ENCODE assay signal across 8 cellular contexts in the genomic region with DNA sequence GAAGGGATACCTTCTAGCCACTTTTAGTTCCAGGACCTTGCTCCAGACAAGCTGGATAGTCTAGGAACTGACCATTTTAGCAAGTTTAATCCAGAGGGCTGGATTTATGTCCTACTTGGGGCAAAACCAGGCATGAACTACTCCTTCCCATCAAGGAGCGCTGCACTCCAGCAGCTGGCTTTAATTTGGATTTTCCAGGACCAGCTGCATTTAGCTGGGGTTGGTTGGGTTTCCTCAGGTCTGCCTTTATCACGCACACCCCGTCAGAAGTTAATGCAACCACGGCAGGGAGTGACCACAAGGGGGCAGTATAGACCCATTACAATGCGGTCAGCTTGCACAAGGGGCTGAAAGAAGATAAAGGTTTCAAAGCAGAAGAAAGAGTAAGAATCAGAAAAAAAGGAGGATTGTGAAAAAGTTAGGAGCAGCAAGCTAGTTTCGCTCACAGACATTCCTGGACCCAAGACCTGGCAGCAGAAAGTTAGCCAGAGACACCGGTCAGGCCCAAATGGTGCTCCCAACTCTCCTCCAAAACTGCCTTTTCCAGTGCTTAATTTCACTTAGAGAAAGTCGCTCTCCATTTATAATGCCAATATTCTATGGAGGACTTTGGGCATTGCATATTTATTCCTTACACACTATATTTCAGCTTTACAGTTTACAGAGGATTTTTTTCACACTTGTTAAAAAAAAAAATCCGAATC. TPM values are rescaled to one million over a fixed set of nuclear protein-coding genes. Genes with fewer than 3 reads are reported as not detected.
DNase-seq lines count a peak whose midpoint lies in the region; ATAC-seq, FAIRE-seq and TF ChIP-seq lines count a peak whose summit lies in the region.

No MANE protein-coding gene starts in this region.

- peak; percentile 97 for TF ChIP-seq CTCF in BE2C (IDR thresholded peaks at IDR 0.05; ENCODE audit: low read depth, low read length)
- peak; percentile 91 for TF ChIP-seq CTCF in VCaP (conservative IDR thresholded peaks at IDR 0.05)
- peak; percentile 80 to 89 (median 86) for TF ChIP-seq CTCF in keratinocyte (optimal IDR thresholded peaks at IDR 0.05 in 1 of 3, IDR thresholded peaks at IDR 0.05 in 1 of 3, conservative IDR thresholded peaks at IDR 0.05 in 1 of 3; ENCODE audit: extremely low read depth in 1 of 3, insufficient read depth in 2 of 3, low read length in 3 of 3)

- peak overlapping the region; percentile 5 for H2AFZ ChIP-seq in keratinocyte (ENCODE audit: control insufficient read depth, low read length)

- H3K9me1 ChIP-seq in keratinocyte (ENCODE audit: control insufficient read depth, extremely low read depth, insufficient read depth, low read length) = no peaks in the 10 kb centered on the region

- H3K4me2 ChIP-seq in keratinocyte (ENCODE audit: control insufficient read depth, extremely low read depth, insufficient read depth, low read depth, low read length) = no peak overlapping the region

- H3K27ac ChIP-seq in VCaP = no peak overlapping the region
- peak overlapping the region; percentile 52 for H3K27ac ChIP-seq in keratinocyte (ENCODE audit: control insufficient read depth, insufficient read depth, low read length)

- dilution Hi-C loops in keratinocyte (cut with MboI; ENCODE audit: extremely low pct_ligation_motif_present, low sequenced_read_pairs) = no loop called here

- H3K27me3 ChIP-seq in BE2C (no peaks in the 10 kb centered on the region), keratinocyte (ENCODE audit: control insufficient read depth, extremely low read depth, insufficient read depth, low read length) (no peaks in the 10 kb centered on the region)

- H3K9ac ChIP-seq in keratinocyte (ENCODE audit: control insufficient read depth, extremely low read depth, insufficient read depth, low read length) = no peak overlapping the region

- H4K20me1 ChIP-seq in keratinocyte (ENCODE audit: control insufficient read depth, extremely low read depth, insufficient read depth, low read length) = no peaks in the 10 kb centered on the region

- ATAC-seq in HG03095 (IDR thresholded peaks at IDR 0.05; ENCODE audit: unreplicated experiment) = no peak

- peak; percentile 11 for FAIRE-seq in H54 (lab: Jason Lieb, UNC)
- FAIRE-seq in keratinocyte (lab: Jason Lieb, UNC) = peak; percentile 82

- no peaks in the 10 kb centered on the region for H3K79me2 ChIP-seq in keratinocyte (ENCODE audit: control insufficient read depth, insufficient read depth, low read length)

- DNase-seq in BE2C (peak; percentile 88), H54 (ENCODE audit: insufficient read length, low spot score) (no peak), NCI-H2227 (lab: John Stamatoyannopoulos, UW; ENCODE audit: unreplicated experiment) (peak; percentile 89), T47D (ENCODE audit: low read depth in 1 of 2, low spot score in 1 of 2) (peak; percentile 57 to 72), keratinocyte (ENCODE audit: low read depth, low spot score) (peak; percentile 49)
- DNase-seq in stimulated activated CD4-positive, alpha-beta T cell treated with anti-CD3 and anti-CD28 coated beads, Interleukin-15, amount 100 ng/mL, for 48 hours (ENCODE audit: low read depth in 2 of 2) = peak; percentile 73 to 84

- H3K9me3 ChIP-seq in BE2C = no peaks in the 10 kb centered on the region
- H3K9me3 ChIP-seq in keratinocyte (ENCODE audit: control insufficient read depth, low read depth, low read length) = no peaks in the 10 kb centered on the region

- no peaks in the 10 kb centered on the region for H3K36me3 ChIP-seq in BE2C
- H3K36me3 ChIP-seq in keratinocyte (ENCODE audit: control insufficient read depth in 2 of 2, extremely low read depth in 1 of 2, insufficient read depth in 2 of 2, low read length in 2 of 2) = no peaks in the 10 kb centered on the region

- H3K4me1 ChIP-seq in BE2C (no peaks in the 10 kb centered on the region; the same call in 1 of the 2 replicates), keratinocyte (ENCODE audit: control insufficient read depth, extremely low read depth, insufficient read depth, low read length) (peaks cover 39% of the 10 kb centered on the region)

- TF ChIP-seq POLR2A in H54 (IDR thresholded peaks at IDR 0.05; ENCODE audit: low read depth, low read length) = no peak

- H3K4me3 ChIP-seq in BE2C (ENCODE audit: low read depth, low read length) = no peak overlapping the region
- no peak overlapping the region for H3K4me3 ChIP-seq in keratinocyte (ENCODE audit: control insufficient read depth in 2 of 3, extremely low read depth in 1 of 3, insufficient read depth in 2 of 3, low read depth in 1 of 3, low read length in 3 of 3)

- in situ Hi-C loops in T47D (cut with HindIII; ENCODE audit: low pct_unique_long_range_greater_than_20kb, low sequenced_read_pairs) = no loop called here

RNA-seq across cellular contexts. Expression of gene SLC4A1AP, which starts 40.1 kb away (rescaled TPM):
- polyA plus RNA-seq in BE2C (2012; ENCODE audit: insufficient read depth, insufficient read length, low read depth) = 29.2 TPM
- 10.3 to 17.0 TPM (median 13.5 TPM) in 3 replicates for polyA plus RNA-seq in keratinocyte
- polyA plus RNA-seq in keratinocyte (2011; ENCODE audit: low read depth) = 56.3 TPM
- 12.6 and 15.0 TPM in 2 replicates for polyA plus RNA-seq in keratinocyte (2011; cell fraction: cytosol; rRNA removed)
- polyA plus RNA-seq in keratinocyte (2011; cell fraction: nucleus; rRNA removed) = 20.6 and 27.6 TPM in 2 replicates
- 19.9 and 24.1 TPM in 2 replicates for polyA plus RNA-seq in keratinocyte (2012; ENCODE audit: low replicate concordance)
- polyA minus RNA-seq in keratinocyte = 5.0 to 6.8 TPM (median 6.0 TPM) in 3 replicates
- 10.7 TPM for polyA minus RNA-seq in keratinocyte (2011; cell fraction: cytosol; rRNA and poly(A)+ RNA removed)
- polyA minus RNA-seq in keratinocyte (2011; cell fraction: nucleus; rRNA and poly(A)+ RNA removed) = 8.3 and 10.8 TPM in 2 replicates

RNA-seq across cellular contexts. Expression of gene SUPT7L, which starts 40.4 kb away (rescaled TPM):
- 49.4 TPM for polyA plus RNA-seq in BE2C (2012; ENCODE audit: insufficient read depth, insufficient read length, low read depth)
- 30.4 to 39.8 TPM (median 38.5 TPM) in 3 replicates for polyA plus RNA-seq in keratinocyte
- polyA plus RNA-seq in keratinocyte (2011; ENCODE audit: low read depth) = 9.7 TPM
- polyA plus RNA-seq in keratinocyte (2011; cell fraction: cytosol; rRNA removed) = 19.8 and 27.1 TPM in 2 replicates
- 110 and 119 TPM in 2 replicates for polyA plus RNA-seq in keratinocyte (2011; cell fraction: nucleus; rRNA removed)
- polyA plus RNA-seq in keratinocyte (2012; ENCODE audit: low replicate concordance) = 20.7 and 21.2 TPM in 2 replicates
- polyA minus RNA-seq in keratinocyte = 21.2 to 31.2 TPM (median 31.2 TPM) in 3 replicates
- polyA minus RNA-seq in keratinocyte (2011; cell fraction: cytosol; rRNA and poly(A)+ RNA removed) = 15.7 TPM
- polyA minus RNA-seq in keratinocyte (2011; cell fraction: nucleus; rRNA and poly(A)+ RNA removed) = 28.8 and 34.4 TPM in 2 replicates
